In the genomic region with DNA sequence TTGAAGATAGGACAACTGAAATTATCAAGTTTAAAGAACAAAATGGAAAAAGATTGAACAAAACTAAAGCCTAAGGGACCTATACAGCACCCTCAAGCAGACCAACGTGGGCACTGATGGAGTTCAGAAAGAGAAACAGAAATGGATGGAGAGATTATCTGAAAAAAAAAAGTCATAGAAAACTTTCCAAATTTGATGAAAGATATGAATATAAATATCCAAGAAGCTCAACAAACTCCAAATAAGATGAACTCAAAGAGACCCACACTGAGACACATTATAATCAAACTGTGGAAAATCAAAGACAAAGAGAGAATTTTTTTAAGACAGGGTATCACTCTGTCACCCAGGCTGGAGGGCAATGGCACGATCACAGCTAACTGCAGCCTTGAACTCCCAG, we compare ENCODE assay signal across 4 cellular contexts.
"Had no signal": no experiment of that assay in that cellular context is flagged by ENCODE, and none has a peak within 500 bp of the region (broad histone marks: within the 10 kb centered on the region; RNA-seq: fewer than 3 reads in every experiment).

No MANE protein-coding gene starts in this region.

- H3K27ac ChIP-seq: HL-60, KMS-11 had no signal

- H3K4me3 ChIP-seq: K562 had no signal

- ATAC-seq: HepG2, K562 had no signal
